In genomic region chr12:96108321-96108720, GRCh38 we compare ENCODE assay signal across 8 cellular contexts.
DNase-seq lines count a peak whose midpoint lies in the region; ATAC-seq and TF ChIP-seq lines count a peak whose summit lies in the region.

No MANE protein-coding gene starts in this region.

- H3K4me3 ChIP-seq in uterus (no peak overlapping the region), smooth muscle cell (no peak overlapping the region)

- no peaks in the 10 kb centered on the region for H3K9me3 Mint-ChIP-seq in activated naive CD4-positive, alpha-beta T cell treated with anti-CD3 and anti-CD28 coated beads, Interleukin-2, amount 50 U/mL, for 72 hours

- WGBS in smooth muscle cell (ENCODE audit: low lambda C conversion rate) = 74% methylated on average over 10 of the region's 11 CpGs

- H3K27ac Mint-ChIP-seq in activated naive CD4-positive, alpha-beta T cell treated with anti-CD3 and anti-CD28 coated beads, Interleukin-2, amount 50 U/mL, for 72 hours = peak overlapping the region; percentile 48

- H3K9ac ChIP-seq in smooth muscle cell (ENCODE audit: low read depth) = no peak overlapping the region

- H2AFZ ChIP-seq in smooth muscle cell (ENCODE audit: low read depth) = no peak overlapping the region

- TF ChIP-seq CTCF in uterus (IDR thresholded peaks at IDR 0.05) = no peak
- no peak for TF ChIP-seq CTCF in smooth muscle cell (IDR thresholded peaks at IDR 0.05; ENCODE audit: borderline replicate concordance, insufficient read depth, poor library complexity, severe bottlenecking)

- H3K4me1 ChIP-seq in uterus (no peaks in the 10 kb centered on the region), smooth muscle cell (ENCODE audit: low read depth) (no peaks in the 10 kb centered on the region)

- H3K36me3 Mint-ChIP-seq in activated naive CD4-positive, alpha-beta T cell treated with anti-CD3 and anti-CD28 coated beads, Interleukin-2, amount 50 U/mL, for 72 hours = no peaks in the 10 kb centered on the region

- H3K36me3 ChIP-seq in uterus = no peaks in the 10 kb centered on the region
- no peaks in the 10 kb centered on the region for H3K36me3 ChIP-seq in smooth muscle cell (ENCODE audit: low read depth)

- no peaks in the 10 kb centered on the region for H3F3A ChIP-seq in smooth muscle cell (ENCODE audit: low read depth)

- no peaks in the 10 kb centered on the region for H3K9me3 ChIP-seq in uterus
- H3K9me3 ChIP-seq in smooth muscle cell (replicated peaks; ENCODE audit: low read depth) = no peaks in the 10 kb centered on the region

- no peaks in the 10 kb centered on the region for H4K20me1 ChIP-seq in smooth muscle cell (ENCODE audit: low read depth)

- ATAC-seq in activated CD4-positive, CD25-positive, alpha-beta regulatory T cell treated with anti-CD3 and anti-CD28 coated beads, Interleukin-2, amount 50 U/mL, for 24 hours = peak; percentile 64 to 68
- peak; percentile 51 to 74 for ATAC-seq in activated naive CD4-positive, alpha-beta T cell treated with anti-CD3 and anti-CD28 coated beads, Interleukin-2, amount 50 U/mL, for 72 hours
- ATAC-seq in HG03108 (IDR thresholded peaks at IDR 0.05; ENCODE audit: unreplicated experiment) = no peak

- intact Hi-C loops in uterus (cut with DNase I; ENCODE audit: low total_unique reads) = no loop called here

- no peak for TF ChIP-seq POLR2A in uterus (IDR thresholded peaks at IDR 0.05)

- H3K27me3 ChIP-seq in uterus (no peaks in the 10 kb centered on the region), smooth muscle cell (ENCODE audit: low read depth) (no peaks in the 10 kb centered on the region)

- no peak for DNase-seq in activated CD4-positive, CD25-positive, alpha-beta regulatory T cell treated with anti-CD3 and anti-CD28 coated beads, Interleukin-2, amount 50 U/mL, for 72 hours
- peak in 1 of 2 donors; percentile 15 for DNase-seq in activated naive CD4-positive, alpha-beta T cell treated with anti-CD3 and anti-CD28 coated beads, Interleukin-2, amount 50 U/mL, for 72 hours (ENCODE audit: low spot score in 2 of 2)
- DNase-seq in lung microvascular endothelial cell (ENCODE audit: low read depth in 2 of 2) = peak; percentile 68 to 90
- DNase-seq in uterus = peak in 1 of 2 donors; percentile 57
- no peak for DNase-seq in SHP77 treated with DMSO at 0.1 percent for 48 hours (lab: John Stamatoyannopoulos, UW)
- DNase-seq in smooth muscle cell (lab: John Stamatoyannopoulos, UW; ENCODE audit: unreplicated experiment) = no peak

- no peak overlapping the region for H3K4me2 ChIP-seq in smooth muscle cell

- no peaks in the 10 kb centered on the region for H3K79me2 ChIP-seq in smooth muscle cell (ENCODE audit: low read depth)

- H3K27ac ChIP-seq in uterus (peak overlapping the region; percentile 10 to 54), smooth muscle cell (ENCODE audit: low read depth) (no peak overlapping the region)

Comparison
In these comparisons a context has a peak if more than half of its experiments do, and no peak if none do; other contexts are left out.
1. DNase-seq: peak in lung microvascular endothelial cell (2 of 2); none in activated CD4-positive, CD25-positive, alpha-beta regulatory T cell treated with anti-CD3 and anti-CD28 coated beads, Interleukin-2, amount 50 U/mL, for 72 hours (single experiment), SHP77 treated with DMSO at 0.1 percent for 48 hours (single experiment) and smooth muscle cell (single experiment).